ENCODE assay signal across 1 cellular context in genomic region chr3:195147649-195148121, GRCh38.
TF ChIP-seq lines count a peak whose summit lies in the region.

No MANE protein-coding gene starts in this region.

TF ChIP-seq in GM12878, 131 proteins besides CTCF, POLR2A, EP300 and RAD21 (continued from another document and continues in another):
- TF ChIP-seq USF2 (IDR thresholded peaks at IDR 0.05; ENCODE audit: borderline replicate concordance, low read depth, low read length) (no peak), JUND (IDR thresholded peaks at IDR 0.05; ENCODE audit: low read depth, low read length) (no peak), ZNF622 (IDR thresholded peaks at IDR 0.05) (no peak), SMAD1 (IDR thresholded peaks at IDR 0.05; ENCODE audit: low read depth, partially characterized antibody) (peak; percentile 41), KLF5 (IDR thresholded peaks at IDR 0.05; ENCODE audit: partially characterized antibody) (no peak), MEF2B (IDR thresholded peaks at IDR 0.05; ENCODE audit: partially characterized antibody, poor library complexity, severe bottlenecking) (peak; percentile 8), ZNF207 (IDR thresholded peaks at IDR 0.05; ENCODE audit: borderline replicate concordance) (0 out of 2 replicates have a peak, but pooled peaks have one; percentile 2), NR2C1 (IDR thresholded peaks at IDR 0.05) (no peak), ZSCAN29 (IDR thresholded peaks at IDR 0.05) (0 out of 2 replicates have a peak, but pooled peaks have one; percentile 6), KAT2A (conservative IDR thresholded peaks at IDR 0.05; ENCODE audit: control insufficient read depth, low read depth, low read length) (no peak), MYB (IDR thresholded peaks at IDR 0.05; ENCODE audit: borderline replicate concordance, low read depth, low read length) (no peak), RBBP5 (conservative IDR thresholded peaks at IDR 0.05) (no peak), BCL3 (IDR thresholded peaks at IDR 0.05; ENCODE audit: borderline replicate concordance, insufficient read depth, low read depth, low read length, poor library complexity, severe bottlenecking) (no peak), ZBED1 (IDR thresholded peaks at IDR 0.05; ENCODE audit: borderline replicate concordance) (0 out of 2 replicates have a peak, but pooled peaks have one; percentile 51), MTA2 (IDR thresholded peaks at IDR 0.05; ENCODE audit: low read depth) (peak; percentile 51; the same call in 1 of the 2 replicates), BACH1 (IDR thresholded peaks at IDR 0.05; ENCODE audit: borderline replicate concordance) (no peak), PML (IDR thresholded peaks at IDR 0.05; ENCODE audit: low read length) (peak; percentile 41), TCF3 (IDR thresholded peaks at IDR 0.05; ENCODE audit: borderline replicate concordance, insufficient read depth, low read depth, low read length) (peak; percentile 83), RCOR1 (conservative IDR thresholded peaks at IDR 0.05; ENCODE audit: low read depth, low read length) (no peak), SREBF1 (IDR thresholded peaks at IDR 0.05; ENCODE audit: low read length) (no peak), CHD4 (IDR thresholded peaks at IDR 0.05) (no peak), NFXL1 (IDR thresholded peaks at IDR 0.05; ENCODE audit: borderline replicate concordance) (no peak), PAX5 (IDR thresholded peaks at IDR 0.05; ENCODE audit: borderline replicate concordance, low read depth, low read length) (peak; percentile 52; the same call in 1 of the 2 replicates), RELA (IDR thresholded peaks at IDR 0.05; ENCODE audit: borderline replicate concordance, partially characterized antibody) (no peak), HSF1 (IDR thresholded peaks at IDR 0.05; ENCODE audit: low read depth, low read length) (no peak), RB1 (IDR thresholded peaks at IDR 0.05; ENCODE audit: borderline replicate concordance) (no peak), SMC3 (IDR thresholded peaks at IDR 0.05; ENCODE audit: borderline replicate concordance, low read length) (no peak), NFIC (IDR thresholded peaks at IDR 0.05; ENCODE audit: low read depth, low read length) (peak; percentile 46; the same call in 1 of the 2 replicates), YY1 (IDR thresholded peaks at IDR 0.05; ENCODE audit: low read depth, low read length) (peak; percentile 40; the same call in 1 of the 2 replicates), HDAC6 (IDR thresholded peaks at IDR 0.05; ENCODE audit: unreplicated experiment) (no peak), SMARCA5 (IDR thresholded peaks at IDR 0.05) (peak; percentile 98), ZBTB40 (IDR thresholded peaks at IDR 0.05; ENCODE audit: borderline replicate concordance) (no peak), CBX5 (IDR thresholded peaks at IDR 0.05; ENCODE audit: low read depth) (0 out of 2 replicates have a peak, but pooled peaks have one; percentile 70), SUZ12 (IDR thresholded peaks at IDR 0.05; ENCODE audit: unreplicated experiment) (no peak), STAT1 (conservative IDR thresholded peaks at IDR 0.05) (0 out of 2 replicates have a peak, but pooled peaks have one; percentile 24), IKZF1 (conservative IDR thresholded peaks at IDR 0.05) (peak; percentile 71), SUPT20H (IDR thresholded peaks at IDR 0.05; ENCODE audit: borderline replicate concordance, control insufficient read depth, low read depth, low read length) (no peak), GABPA (IDR thresholded peaks at IDR 0.05; ENCODE audit: low read depth) (no peak), HDAC2 (IDR thresholded peaks at IDR 0.05) (no peak), POLR2AphosphoS5 (IDR thresholded peaks at IDR 0.05; ENCODE audit: low read length) (peak; percentile 76), FOXK2 (IDR thresholded peaks at IDR 0.05) (no peak), NFYA (IDR thresholded peaks at IDR 0.05; ENCODE audit: borderline replicate concordance, low read depth, low read length) (no peak), SREBF2 (IDR thresholded peaks at IDR 0.05; ENCODE audit: low read length) (no peak), POLR2AphosphoS2 (IDR thresholded peaks at IDR 0.05; ENCODE audit: low read depth, low read length) (no peak), ATF2 (IDR thresholded peaks at IDR 0.05; ENCODE audit: low read length) (peak; percentile 70), DPF2 (IDR thresholded peaks at IDR 0.05) (0 out of 2 replicates have a peak, but pooled peaks have one; percentile 69), KDM1A (IDR thresholded peaks at IDR 0.05; ENCODE audit: borderline replicate concordance) (no peak), CBFB (IDR thresholded peaks at IDR 0.05; ENCODE audit: low read depth) (no peak)
- TF ChIP-seq, protein P1, sequence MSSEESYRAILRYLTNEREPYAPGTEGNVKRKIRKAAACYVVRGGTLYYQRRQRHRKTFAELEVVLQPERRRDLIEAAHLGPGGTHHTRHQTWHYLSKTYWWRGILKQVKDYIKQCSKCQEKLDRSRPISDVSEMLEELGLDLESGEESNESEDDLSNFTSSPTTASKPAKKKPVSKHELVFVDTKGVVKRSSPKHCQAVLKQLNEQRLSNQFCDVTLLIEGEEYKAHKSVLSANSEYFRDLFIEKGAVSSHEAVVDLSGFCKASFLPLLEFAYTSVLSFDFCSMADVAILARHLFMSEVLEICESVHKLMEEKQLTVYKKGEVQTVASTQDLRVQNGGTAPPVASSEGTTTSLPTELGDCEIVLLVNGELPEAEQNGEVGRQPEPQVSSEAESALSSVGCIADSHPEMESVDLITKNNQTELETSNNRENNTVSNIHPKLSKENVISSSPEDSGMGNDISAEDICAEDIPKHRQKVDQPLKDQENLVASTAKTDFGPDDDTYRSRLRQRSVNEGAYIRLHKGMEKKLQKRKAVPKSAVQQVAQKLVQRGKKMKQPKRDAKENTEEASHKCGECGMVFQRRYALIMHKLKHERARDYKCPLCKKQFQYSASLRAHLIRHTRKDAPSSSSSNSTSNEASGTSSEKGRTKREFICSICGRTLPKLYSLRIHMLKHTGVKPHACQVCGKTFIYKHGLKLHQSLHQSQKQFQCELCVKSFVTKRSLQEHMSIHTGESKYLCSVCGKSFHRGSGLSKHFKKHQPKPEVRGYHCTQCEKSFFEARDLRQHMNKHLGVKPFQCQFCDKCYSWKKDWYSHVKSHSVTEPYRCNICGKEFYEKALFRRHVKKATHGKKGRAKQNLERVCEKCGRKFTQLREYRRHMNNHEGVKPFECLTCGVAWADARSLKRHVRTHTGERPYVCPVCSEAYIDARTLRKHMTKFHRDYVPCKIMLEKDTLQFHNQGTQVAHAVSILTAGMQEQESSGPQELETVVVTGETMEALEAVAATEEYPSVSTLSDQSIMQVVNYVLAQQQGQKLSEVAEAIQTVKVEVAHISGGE (CRISPR knock-in tag; IDR thresholded peaks at IDR 0.05), result no peak
- TF ChIP-seq, protein P2, sequence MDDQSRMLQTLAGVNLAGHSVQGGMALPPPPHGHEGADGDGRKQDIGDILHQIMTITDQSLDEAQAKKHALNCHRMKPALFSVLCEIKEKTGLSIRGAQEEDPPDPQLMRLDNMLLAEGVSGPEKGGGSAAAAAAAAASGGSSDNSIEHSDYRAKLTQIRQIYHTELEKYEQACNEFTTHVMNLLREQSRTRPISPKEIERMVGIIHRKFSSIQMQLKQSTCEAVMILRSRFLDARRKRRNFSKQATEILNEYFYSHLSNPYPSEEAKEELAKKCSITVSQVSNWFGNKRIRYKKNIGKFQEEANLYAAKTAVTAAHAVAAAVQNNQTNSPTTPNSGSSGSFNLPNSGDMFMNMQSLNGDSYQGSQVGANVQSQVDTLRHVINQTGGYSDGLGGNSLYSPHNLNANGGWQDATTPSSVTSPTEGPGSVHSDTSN (IDR thresholded peaks at IDR 0.05; ENCODE audit: insufficient replicate concordance, low read depth, low read length), result peak; percentile 75
- TF ChIP-seq, protein P3, sequence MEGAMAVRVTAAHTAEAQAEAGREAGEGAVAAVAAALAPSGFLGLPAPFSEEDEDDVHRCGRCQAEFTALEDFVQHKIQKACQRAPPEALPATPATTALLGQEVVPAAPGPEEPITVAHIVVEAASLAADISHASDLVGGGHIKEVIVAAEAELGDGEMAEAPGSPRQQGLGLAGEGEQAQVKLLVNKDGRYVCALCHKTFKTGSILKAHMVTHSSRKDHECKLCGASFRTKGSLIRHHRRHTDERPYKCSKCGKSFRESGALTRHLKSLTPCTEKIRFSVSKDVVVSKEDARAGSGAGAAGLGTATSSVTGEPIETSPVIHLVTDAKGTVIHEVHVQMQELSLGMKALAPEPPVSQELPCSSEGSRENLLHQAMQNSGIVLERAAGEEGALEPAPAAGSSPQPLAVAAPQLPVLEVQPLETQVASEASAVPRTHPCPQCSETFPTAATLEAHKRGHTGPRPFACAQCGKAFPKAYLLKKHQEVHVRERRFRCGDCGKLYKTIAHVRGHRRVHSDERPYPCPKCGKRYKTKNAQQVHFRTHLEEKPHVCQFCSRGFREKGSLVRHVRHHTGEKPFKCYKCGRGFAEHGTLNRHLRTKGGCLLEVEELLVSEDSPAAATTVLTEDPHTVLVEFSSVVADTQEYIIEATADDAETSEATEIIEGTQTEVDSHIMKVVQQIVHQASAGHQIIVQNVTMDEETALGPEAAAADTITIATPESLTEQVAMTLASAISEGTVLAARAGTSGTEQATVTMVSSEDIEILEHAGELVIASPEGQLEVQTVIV (IDR thresholded peaks at IDR 0.05; ENCODE audit: borderline replicate concordance, partially characterized antibody), result no peak
- TF ChIP-seq, protein P4, sequence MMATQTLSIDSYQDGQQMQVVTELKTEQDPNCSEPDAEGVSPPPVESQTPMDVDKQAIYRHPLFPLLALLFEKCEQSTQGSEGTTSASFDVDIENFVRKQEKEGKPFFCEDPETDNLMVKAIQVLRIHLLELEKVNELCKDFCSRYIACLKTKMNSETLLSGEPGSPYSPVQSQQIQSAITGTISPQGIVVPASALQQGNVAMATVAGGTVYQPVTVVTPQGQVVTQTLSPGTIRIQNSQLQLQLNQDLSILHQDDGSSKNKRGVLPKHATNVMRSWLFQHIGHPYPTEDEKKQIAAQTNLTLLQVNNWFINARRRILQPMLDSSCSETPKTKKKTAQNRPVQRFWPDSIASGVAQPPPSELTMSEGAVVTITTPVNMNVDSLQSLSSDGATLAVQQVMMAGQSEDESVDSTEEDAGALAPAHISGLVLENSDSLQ (IDR thresholded peaks at IDR 0.05), result no peak
